ENCODE assay signal across 22 cellular contexts in the genomic region with DNA sequence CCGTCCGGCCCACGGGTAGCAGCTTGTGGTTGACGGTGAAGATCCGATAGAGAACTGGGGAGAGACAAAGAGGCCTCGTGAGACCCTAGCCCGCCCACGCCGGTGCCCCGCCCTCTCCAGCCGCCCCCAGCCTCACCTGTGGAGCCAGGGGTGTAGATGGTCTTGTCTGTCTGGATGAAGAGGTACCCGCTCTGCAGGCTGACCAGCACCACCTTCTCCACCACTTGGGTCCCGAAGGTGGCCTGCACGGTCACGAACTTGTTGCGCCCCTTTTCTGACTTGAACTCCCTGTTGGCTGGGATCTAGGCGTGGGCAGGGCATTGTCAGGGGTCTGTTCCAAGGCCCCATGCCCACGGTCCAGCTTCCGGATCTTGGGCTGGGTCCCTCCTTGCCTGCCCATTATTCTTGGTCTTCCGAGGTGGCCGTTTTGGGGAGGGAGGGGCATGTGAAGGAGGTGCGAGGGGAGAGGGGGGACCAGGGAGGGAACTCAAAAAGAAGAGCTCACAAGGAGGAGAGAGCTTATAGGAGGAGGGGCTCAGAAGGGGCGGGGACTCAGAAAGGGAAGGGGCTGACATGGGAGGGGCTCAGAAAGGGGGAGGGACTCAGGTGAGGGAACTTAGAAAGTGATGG. TPM values are rescaled to one million over a fixed set of nuclear protein-coding genes. Genes with fewer than 3 reads are reported as not detected.
DNase-seq lines count a peak whose midpoint lies in the region; ATAC-seq, FAIRE-seq and TF ChIP-seq lines count a peak whose summit lies in the region.
"Had no signal": no experiment of that assay in that cellular context is flagged by ENCODE, and none has a peak within 500 bp of the region (broad histone marks: within the 10 kb centered on the region; RNA-seq: fewer than 3 reads in every experiment).

No MANE protein-coding gene starts in this region.

- no peaks in the 10 kb centered on the region for H3K79me2 ChIP-seq in K562 (ENCODE audit: control insufficient read depth, insufficient read depth, low read length)

- TF ChIP-seq EP300 in K562 (IDR thresholded peaks at IDR 0.05; ENCODE audit: low read length): no peak
- TF ChIP-seq EP300 in transverse colon (IDR thresholded peaks at IDR 0.05; ENCODE audit: low read depth): no peak

- H3K36me3 ChIP-seq in K562 (ENCODE audit: control insufficient read depth, insufficient read depth, low read length) (no peaks in the 10 kb centered on the region), lower lobe of right lung (peaks cover 24% of the 10 kb centered on the region), transverse colon (no peaks in the 10 kb centered on the region)
- H3K36me3 ChIP-seq: esophagus squamous epithelium had no signal

- TF ChIP-seq CTCF in K562 (IDR thresholded peaks at IDR 0.05 in 2 of 3, conservative IDR thresholded peaks at IDR 0.05 in 1 of 3; ENCODE audit: insufficient read depth in 2 of 3, low read depth in 1 of 3, low read length in 3 of 3) (no peak), lower lobe of right lung (IDR thresholded peaks at IDR 0.05) (no peak), transverse colon (IDR thresholded peaks at IDR 0.05) (no peak)

- no peak overlapping the region for H3K27ac Mint-ChIP-seq in activated CD8-positive, alpha-beta memory T cell treated with anti-CD3 and anti-CD28 coated beads, Interleukin-2, amount 10 ng/mL, durations not matched to agents 7 days and 5 days
- H3K27ac Mint-ChIP-seq: nephron, T-cell had no signal

- H3K4me2 ChIP-seq in K562 (ENCODE audit: insufficient read depth, low read length): peak overlapping the region; percentile 77

- POLR2A ChIA-PET in K562 (lab: Yijun Ruan, JAX): interaction anchor here (0.6 to 0.7 kb wide), 3 partner anchors 19 to 523 kb away, joined by 3 to 4 read pairs (median 3); partner anchors contain the start of gene GPR108

- no peak for TF ChIP-seq POLR2A in K562 (conservative IDR thresholded peaks at IDR 0.05)
- no peak for TF ChIP-seq POLR2A in transverse colon (IDR thresholded peaks at IDR 0.05)

- CTCF ChIA-PET in activated CD8-positive, alpha-beta memory T cell treated with anti-CD3 and anti-CD28 coated beads, Interleukin-2, amount 10 ng/mL, durations not matched to agents 7 days and 5 days (lab: Charles Lee): interaction anchor here (0.6 kb wide), 1 partner anchor 351 kb away, joined by 6 read pairs; no protein-coding TSS in a partner anchor
- CTCF ChIA-PET in K562 (lab: Yijun Ruan, JAX; ENCODE audit: low intra/inter-chr PET ratio): interaction anchor here (1.0 kb wide), 1 partner anchor 145 kb away, joined by 3 read pairs; no protein-coding TSS in a partner anchor

- peak; percentile 9 for ATAC-seq in activated CD8-positive, alpha-beta memory T cell treated with anti-CD3 and anti-CD28 coated beads, Interleukin-2, amount 10 ng/mL, durations not matched to agents 7 days and 5 days
- no peak; the same call in 1 of the 3 replicates for ATAC-seq in K562
- no peak for ATAC-seq in lower lobe of right lung

- no peak for FAIRE-seq in K562 (lab: Jason Lieb, UNC)

- DNase-seq in activated CD8-positive, alpha-beta memory T cell treated with anti-CD3 and anti-CD28 coated beads, Interleukin-2, amount 10 ng/mL, durations not matched to agents 7 days and 5 days: no peak
- no peak for DNase-seq in activated CD8-positive, alpha-beta memory T cell treated with anti-CD3 and anti-CD28 coated beads for 24 hours
- DNase-seq in K562 (ENCODE audit: extremely low read depth in 1 of 4, low spot score in 3 of 4) (peak in 2 of 4 experiments; percentile 20 to 24), lower lobe of right lung (no peak), transverse colon (no peak), G401 (ENCODE audit: low spot score) (no peak)
- DNase-seq: DMS153; esophagus squamous epithelium; GOT3; KBM-7; NCI-H2081; NCI-H524; stimulated activated CD4-positive, alpha-beta T cell treated with anti-CD3 and anti-CD28 coated beads, Interleukin-12 subunit alpha, Interleukin-12 subunit beta, amount 100 ng/mL, for 4 hours had no signal

- peak overlapping the region in 1 of 2 experiments; percentile 75; a peak in 3 of 4 replicates for H3K9ac ChIP-seq in K562 (ENCODE audit: insufficient read depth in 1 of 2, low read depth in 2 of 2, low read length in 2 of 2)

- H3K9me3 Mint-ChIP-seq in activated CD8-positive, alpha-beta memory T cell treated with anti-CD3 and anti-CD28 coated beads, Interleukin-2, amount 10 ng/mL, durations not matched to agents 7 days and 5 days (ENCODE audit: low read depth): peaks cover 6% of the 10 kb centered on the region
- H3K9me3 Mint-ChIP-seq: activated CD4-positive, alpha-beta memory T cell treated with anti-CD3 and anti-CD28 coated beads for 36 hours; T-cell had no signal

- H3K4me3 Mint-ChIP-seq in activated CD8-positive, alpha-beta memory T cell treated with anti-CD3 and anti-CD28 coated beads, Interleukin-2, amount 10 ng/mL, durations not matched to agents 7 days and 5 days: no peak overlapping the region
- H3K4me3 Mint-ChIP-seq: activated CD4-positive, alpha-beta memory T cell treated with anti-CD3 and anti-CD28 coated beads for 36 hours; activated T-helper 1 cell treated with anti-CD3 and anti-CD28 coated beads, Interleukin-12 subunit alpha, Interleukin-12 subunit beta, Interleukin-2, Interleukin-4 antibody, amounts not matched to agents 30 ng/mL and 10 ng/mL and 1 ng/mL, durations not matched to agents 14 hours and 24 hours and 36 hours; nephron; T-cell had no signal

- peaks cover 35% of the 10 kb centered on the region for H3K4me1 Mint-ChIP-seq in activated CD8-positive, alpha-beta memory T cell treated with anti-CD3 and anti-CD28 coated beads, Interleukin-2, amount 10 ng/mL, durations not matched to agents 7 days and 5 days

- intact Hi-C loops in K562 (cut with micrococcal nuclease) (loop anchor here (2.0 kb wide), 1 partner anchor 19 kb away; the partner anchor contains the start of gene GPR108), lower lobe of right lung (cut with DNase I) (no loop called here), transverse colon (cut with DNase I; ENCODE audit: low total_unique reads) (no loop called here)

- WGBS in K562 (ENCODE audit: insufficient coverage, low coverage, missing lambda C conversion rate): 11% methylated on average over 19 of the region's 23 CpGs
- 78% methylated on average over 23 of the region's 23 CpGs; no CpG with 5 or more reads in 1 of the 2 donors for WGBS in transverse colon (ENCODE audit: low coverage in 1 of 2), 2 donors

- in situ Hi-C loops in K562 (cut with MboI) (no loop called here), transverse colon (cut with MboI; ENCODE audit: low pct_ligation_motif_present in 1 of 4, low pct_unique_long_range_greater_than_20kb in 1 of 4, low sequenced_read_pairs in 3 of 4) (loop anchor here in 1 of 4 donors (25.0 kb wide), 1 partner anchor 144 kb away; no protein-coding TSS in a partner anchor), G401 (cut with HindIII; ENCODE audit: low sequenced_read_pairs) (no loop called here)

- no peak for TF ChIP-seq RAD21 in K562 (CRISPR knock-in tag; conservative IDR thresholded peaks at IDR 0.05 in 1 of 2, IDR thresholded peaks at IDR 0.05 in 1 of 2)

- no TSS peak for BruUV-seq in K562 (replicated peaks; lab: Mats Ljungman, UMichigan)

- no peaks in the 10 kb centered on the region for H4K20me1 ChIP-seq in K562 (replicated peaks; ENCODE audit: control insufficient read depth, insufficient read depth, low read length)

- H3K9me3 ChIP-seq in K562 (replicated peaks; ENCODE audit: control insufficient read depth, insufficient read depth, low read depth, low read length) (no peaks in the 10 kb centered on the region), lower lobe of right lung (no peaks in the 10 kb centered on the region), transverse colon (no peaks in the 10 kb centered on the region)
- H3K9me3 ChIP-seq: esophagus squamous epithelium, psoas muscle, upper lobe of left lung had no signal

- H3K27me3 Mint-ChIP-seq in activated CD8-positive, alpha-beta memory T cell treated with anti-CD3 and anti-CD28 coated beads, Interleukin-2, amount 10 ng/mL, durations not matched to agents 7 days and 5 days: peaks cover 2% of the 10 kb centered on the region
- H3K27me3 Mint-ChIP-seq: T-cell had no signal

- H3K36me3 Mint-ChIP-seq in activated CD8-positive, alpha-beta memory T cell treated with anti-CD3 and anti-CD28 coated beads, Interleukin-2, amount 10 ng/mL, durations not matched to agents 7 days and 5 days: no peaks in the 10 kb centered on the region
- H3K36me3 Mint-ChIP-seq: activated CD4-positive, alpha-beta memory T cell treated with anti-CD3 and anti-CD28 coated beads for 36 hours; T-cell had no signal

- peak overlapping the region; percentile 37 for H3K4me3 ChIP-seq in K562
- peak overlapping the region; percentile 27 for H3K4me3 ChIP-seq in lower lobe of right lung
- no peak overlapping the region for H3K4me3 ChIP-seq in transverse colon

- H2AFZ ChIP-seq in K562 (ENCODE audit: low read depth, low read length): peak overlapping the region; percentile 96

- H3K27ac ChIP-seq in K562 (ENCODE audit: extremely low read depth, low read depth, low read length): peak overlapping the region; percentile 55; the same call in 1 of the 3 replicates
- no peak overlapping the region for H3K27ac ChIP-seq in lower lobe of right lung
- no peak overlapping the region for H3K27ac ChIP-seq in transverse colon
- H3K27ac ChIP-seq: psoas muscle, VCaP had no signal

- H3K27me3 ChIP-seq in K562 (ENCODE audit: control insufficient read depth in 2 of 2, insufficient read depth in 2 of 2, low read length in 2 of 2) (no peaks in the 10 kb centered on the region), lower lobe of right lung (ENCODE audit: low read depth) (no peaks in the 10 kb centered on the region), transverse colon (no peaks in the 10 kb centered on the region)
- H3K27me3 ChIP-seq: upper lobe of left lung had no signal

- H3K4me1 ChIP-seq in K562 (replicated peaks in 1 of 2; ENCODE audit: control insufficient read depth in 2 of 2, insufficient read depth in 2 of 2, low read length in 2 of 2) (peaks cover 36 to 38% of the 10 kb centered on the region in 2 experiments), lower lobe of right lung (peaks cover 30% of the 10 kb centered on the region), transverse colon (peaks cover 0 to 13% (median 0%) of the 10 kb centered on the region in 4 donors)
- H3K4me1 ChIP-seq: psoas muscle had no signal

- no peaks in the 10 kb centered on the region for H3K9me1 ChIP-seq in K562 (ENCODE audit: control insufficient read depth, insufficient read depth, low read length)

RNA-seq across cellular contexts. Expression of gene C3, which starts 2.2 kb away (rescaled TPM):
- 1 to 10 TPM in 1 of 2 experiments, under 1 TPM in 1; 0.67 to 1.0 TPM for total RNA-seq in activated CD8-positive, alpha-beta memory T cell treated with anti-CD3 and anti-CD28 coated beads, Interleukin-2, amount 10 ng/mL, durations not matched to agents 7 days and 5 days
- total RNA-seq in K562 (2011; cell fraction: chromatin; rRNA removed; ENCODE audit: low replicate concordance): 19.5 and 33.3 TPM in 2 replicates
- total RNA-seq in K562 (2011; cell fraction: nucleolus; rRNA removed): 14.5 and 17.5 TPM in 2 replicates
- total RNA-seq in K562 (2011; cell fraction: nucleoplasm; rRNA removed): 15.2 and 15.6 TPM in 2 replicates
- total RNA-seq in K562 (2014; rRNA removed) (0.59 and 2.0 TPM in 2 replicates), K562 (2014; rRNA removed; fragmentation: Illumina TruSeq; extraction: Trizol) (1.1 and 1.5 TPM in 2 replicates), K562 (2015; rRNA removed; fragmentation: Illumina TruSeq; extraction: Trizol) (2.1 and 2.2 TPM in 2 replicates), K562 (2021) (8.0 and 10.6 TPM in 2 replicates), lower lobe of right lung (1,321 TPM), transverse colon (100 to 1,000 TPM in 3 of 4 donors, 10 to 100 TPM in 1; 50.1 to 351 (median 194) TPM)
- polyA plus RNA-seq in K562 (2011; rRNA removed) (9.1 and 40.9 TPM in 2 replicates), K562 (2014; fragmentation: Illumina TruSeq; extraction: Trizol) (2.4 and 4.3 TPM in 2 replicates), K562 (2014; fragmentation: Nextera tagmentation; extraction: Ambion mirVana) (1 to 10 TPM; 1.2 to 2.2 TPM), K562 (2014; rRNA removed) (2.5 and 5.4 TPM in 2 replicates)
- polyA plus RNA-seq in K562 (2011; cell fraction: cytosol; rRNA removed): 9.2 and 36.7 TPM in 2 replicates
- polyA plus RNA-seq in K562 (2011; cell fraction: nucleus; rRNA removed): 23.7 and 50.5 TPM in 2 replicates
- polyA plus RNA-seq in K562 (2012): 7.4 and 20.1 TPM in 2 replicates
- polyA minus RNA-seq in K562 (2011; rRNA and poly(A)+ RNA removed): 6.5 and 24.5 TPM in 2 replicates
- 23.9 and 64.6 TPM in 2 replicates for polyA minus RNA-seq in K562 (2011; cell fraction: cytosol; rRNA and poly(A)+ RNA removed)
- polyA minus RNA-seq in K562 (2011; cell fraction: nucleus; rRNA and poly(A)+ RNA removed): 16.2 and 39.1 TPM in 2 replicates
- 2.1 and 2.3 TPM in 2 replicates for total RNA-seq in G401 (2014; rRNA removed; shearing (Covaris generic))

RNA-seq across cellular contexts. Expression of gene GPR108, which starts 19.2 kb away (rescaled TPM):
- 100 to 1,000 TPM in 1 of 2 experiments, 10 to 100 TPM in 1; 77.2 to 100 TPM for total RNA-seq in activated CD8-positive, alpha-beta memory T cell treated with anti-CD3 and anti-CD28 coated beads, Interleukin-2, amount 10 ng/mL, durations not matched to agents 7 days and 5 days
- total RNA-seq in K562 (2011; cell fraction: chromatin; rRNA removed; ENCODE audit: low replicate concordance): 45.9 and 112 TPM in 2 replicates
- total RNA-seq in K562 (2011; cell fraction: nucleolus; rRNA removed): 96.6 and 107 TPM in 2 replicates
- total RNA-seq in K562 (2011; cell fraction: nucleoplasm; rRNA removed): 72.1 and 74.9 TPM in 2 replicates
- total RNA-seq in K562 (2014; rRNA removed): 23.8 and 33.5 TPM in 2 replicates
- total RNA-seq in K562 (2014; rRNA removed; fragmentation: Illumina TruSeq; extraction: Trizol): 12.3 and 16.4 TPM in 2 replicates
- 21.9 and 24.4 TPM in 2 replicates for total RNA-seq in K562 (2015; rRNA removed; fragmentation: Illumina TruSeq; extraction: Trizol)
- 31.1 and 33.1 TPM in 2 replicates for total RNA-seq in K562 (2021)
- polyA plus RNA-seq in K562 (2011; rRNA removed): 29.8 and 46.5 TPM in 2 replicates
- 43.8 and 51.1 TPM in 2 replicates for polyA plus RNA-seq in K562 (2011; cell fraction: cytosol; rRNA removed)
- 180 and 195 TPM in 2 replicates for polyA plus RNA-seq in K562 (2011; cell fraction: nucleus; rRNA removed)
- 29.9 and 65.7 TPM in 2 replicates for polyA plus RNA-seq in K562 (2012)
- polyA plus RNA-seq in K562 (2014; fragmentation: Illumina TruSeq; extraction: Trizol): 32.3 and 33.2 TPM in 2 replicates
- polyA plus RNA-seq in K562 (2014; fragmentation: Nextera tagmentation; extraction: Ambion mirVana): 1 to 10 TPM; 2.4 to 6.1 TPM
- 32.9 and 36.4 TPM in 2 replicates for polyA plus RNA-seq in K562 (2014; rRNA removed)
- polyA minus RNA-seq in K562 (2011; rRNA and poly(A)+ RNA removed): 22.3 and 35.9 TPM in 2 replicates
- 21.0 and 22.6 TPM in 2 replicates for polyA minus RNA-seq in K562 (2011; cell fraction: cytosol; rRNA and poly(A)+ RNA removed)
- 18.7 and 34.9 TPM in 2 replicates for polyA minus RNA-seq in K562 (2011; cell fraction: nucleus; rRNA and poly(A)+ RNA removed)
- total RNA-seq in lower lobe of right lung: 87.0 TPM
- total RNA-seq in transverse colon: 100 to 1,000 TPM in 2 of 4 donors, 10 to 100 TPM in 2; 38.0 to 118 (median 90.6) TPM
- 27.5 and 34.7 TPM in 2 replicates for total RNA-seq in G401 (2014; rRNA removed; shearing (Covaris generic))

RNA-seq across cellular contexts. Expression of gene TRIP10, which starts 21.3 kb away (rescaled TPM):
- total RNA-seq in activated CD8-positive, alpha-beta memory T cell treated with anti-CD3 and anti-CD28 coated beads, Interleukin-2, amount 10 ng/mL, durations not matched to agents 7 days and 5 days: 10 to 100 TPM; 13.7 to 22.2 TPM
- 67.3 and 119 TPM in 2 replicates for total RNA-seq in K562 (2011; cell fraction: chromatin; rRNA removed; ENCODE audit: low replicate concordance)
- 65.3 and 66.5 TPM in 2 replicates for total RNA-seq in K562 (2011; cell fraction: nucleolus; rRNA removed)
- 53.5 and 66.7 TPM in 2 replicates for total RNA-seq in K562 (2011; cell fraction: nucleoplasm; rRNA removed)
- total RNA-seq in K562 (2014; rRNA removed) (57.4 and 61.8 TPM in 2 replicates), K562 (2014; rRNA removed; fragmentation: Illumina TruSeq; extraction: Trizol) (23.6 and 29.4 TPM in 2 replicates), K562 (2015; rRNA removed; fragmentation: Illumina TruSeq; extraction: Trizol) (34.6 and 36.1 TPM in 2 replicates), K562 (2021) (59.1 and 63.2 TPM in 2 replicates), lower lobe of right lung (65.8 TPM), transverse colon (100 to 1,000 TPM in 1 of 4 donors, 10 to 100 TPM in 3; 55.5 to 227 (median 78.8) TPM)
- polyA plus RNA-seq in K562 (2011; rRNA removed) (29.1 and 39.3 TPM in 2 replicates), K562 (2014; fragmentation: Illumina TruSeq; extraction: Trizol) (56.2 and 56.7 TPM in 2 replicates), K562 (2014; fragmentation: Nextera tagmentation; extraction: Ambion mirVana) (1 to 10 TPM; 1.2 to 2.7 TPM), K562 (2014; rRNA removed) (66.6 and 66.8 TPM in 2 replicates)
- 22.8 and 30.6 TPM in 2 replicates for polyA plus RNA-seq in K562 (2011; cell fraction: cytosol; rRNA removed)
- polyA plus RNA-seq in K562 (2011; cell fraction: nucleus; rRNA removed): 113 and 133 TPM in 2 replicates
- polyA plus RNA-seq in K562 (2012): 47.5 and 50.8 TPM in 2 replicates
- polyA minus RNA-seq in K562 (2011; rRNA and poly(A)+ RNA removed): 17.1 and 20.3 TPM in 2 replicates
- 18.3 and 21.0 TPM in 2 replicates for polyA minus RNA-seq in K562 (2011; cell fraction: cytosol; rRNA and poly(A)+ RNA removed)
- polyA minus RNA-seq in K562 (2011; cell fraction: nucleus; rRNA and poly(A)+ RNA removed): 21.3 and 30.1 TPM in 2 replicates
- total RNA-seq in G401 (2014; rRNA removed; shearing (Covaris generic)): 74.8 and 108 TPM in 2 replicates

RNA-seq across cellular contexts. Expression of gene TNFSF14, which starts 48.3 kb away (rescaled TPM):
- total RNA-seq in activated CD8-positive, alpha-beta memory T cell treated with anti-CD3 and anti-CD28 coated beads, Interleukin-2, amount 10 ng/mL, durations not matched to agents 7 days and 5 days: 10 to 100 TPM; 31.1 to 55.9 TPM
- total RNA-seq in K562 (2011; cell fraction: chromatin; rRNA removed; ENCODE audit: low replicate concordance): 0.26 and 0.42 TPM in 2 replicates
- 0.39 and 0.50 TPM in 2 replicates for total RNA-seq in K562 (2011; cell fraction: nucleolus; rRNA removed)
- 0.15 and 0.76 TPM in 2 replicates for total RNA-seq in K562 (2011; cell fraction: nucleoplasm; rRNA removed)
- 0.08 TPM in 1 of 2 replicates, not detected in the other for total RNA-seq in K562 (2014; rRNA removed)
- 0.04 and 0.06 TPM in 2 replicates for total RNA-seq in K562 (2014; rRNA removed; fragmentation: Illumina TruSeq; extraction: Trizol)
- total RNA-seq in K562 (2015; rRNA removed; fragmentation: Illumina TruSeq; extraction: Trizol): 0.04 and 0.07 TPM in 2 replicates
- total RNA-seq in K562 (2021): 0.20 and 0.42 TPM in 2 replicates
- 0.32 and 0.38 TPM in 2 replicates for polyA plus RNA-seq in K562 (2011; rRNA removed)
- polyA plus RNA-seq in K562 (2011; cell fraction: cytosol; rRNA removed): 0.55 and 0.59 TPM in 2 replicates
- polyA plus RNA-seq in K562 (2011; cell fraction: nucleus; rRNA removed): 0.27 and 0.34 TPM in 2 replicates
- polyA plus RNA-seq in K562 (2012): 0.20 and 0.26 TPM in 2 replicates
- 0.12 and 0.15 TPM in 2 replicates for polyA plus RNA-seq in K562 (2014; fragmentation: Illumina TruSeq; extraction: Trizol)
- under 1 TPM; 0.01 to 0.04 TPM for polyA plus RNA-seq in K562 (2014; fragmentation: Nextera tagmentation; extraction: Ambion mirVana)
- polyA plus RNA-seq in K562 (2014; rRNA removed): not detected in 2 replicates
- polyA minus RNA-seq in K562 (2011; rRNA and poly(A)+ RNA removed): 0.74 and 0.87 TPM in 2 replicates
- polyA minus RNA-seq in K562 (2011; cell fraction: cytosol; rRNA and poly(A)+ RNA removed): 0.29 TPM in 1 of 2 replicates, not detected in the other
- polyA minus RNA-seq in K562 (2011; cell fraction: nucleus; rRNA and poly(A)+ RNA removed): 0.11 and 0.13 TPM in 2 replicates
- total RNA-seq in lower lobe of right lung: 3.3 TPM
- total RNA-seq in transverse colon: under 1 TPM in 2 of 4 donors, not detected in 2; 0.27 to 0.48 TPM
- total RNA-seq in G401 (2014; rRNA removed; shearing (Covaris generic)): not detected in 2 replicates
- total RNA-seq: A172 had no signal

RNA-seq across cellular contexts. Expression of gene SH2D3A, which starts 49.0 kb away (rescaled TPM):
- 10 to 100 TPM; 13.8 to 22.3 TPM for total RNA-seq in activated CD8-positive, alpha-beta memory T cell treated with anti-CD3 and anti-CD28 coated beads, Interleukin-2, amount 10 ng/mL, durations not matched to agents 7 days and 5 days
- total RNA-seq in K562 (2011; cell fraction: chromatin; rRNA removed; ENCODE audit: low replicate concordance): 17.3 and 38.7 TPM in 2 replicates
- 28.7 and 29.6 TPM in 2 replicates for total RNA-seq in K562 (2011; cell fraction: nucleolus; rRNA removed)
- total RNA-seq in K562 (2011; cell fraction: nucleoplasm; rRNA removed): 21.3 and 22.0 TPM in 2 replicates
- total RNA-seq in K562 (2014; rRNA removed) (20.0 and 25.9 TPM in 2 replicates), K562 (2014; rRNA removed; fragmentation: Illumina TruSeq; extraction: Trizol) (3.0 and 4.8 TPM in 2 replicates), K562 (2015; rRNA removed; fragmentation: Illumina TruSeq; extraction: Trizol) (8.6 and 8.9 TPM in 2 replicates), K562 (2021) (19.4 and 26.3 TPM in 2 replicates), lower lobe of right lung (21.2 TPM), transverse colon (100 to 1,000 TPM in 1 of 4 donors, 10 to 100 TPM in 3; 41.4 to 127 (median 55.5) TPM)
- polyA plus RNA-seq in K562 (2011; rRNA removed) (8.7 and 13.4 TPM in 2 replicates), K562 (2014; fragmentation: Illumina TruSeq; extraction: Trizol) (9.6 and 17.7 TPM in 2 replicates), K562 (2014; fragmentation: Nextera tagmentation; extraction: Ambion mirVana) (under 1 TPM; 0.75 to 0.83 TPM), K562 (2014; rRNA removed) (19.8 and 24.8 TPM in 2 replicates)
- 12.2 and 22.2 TPM in 2 replicates for polyA plus RNA-seq in K562 (2011; cell fraction: cytosol; rRNA removed)
- 20.1 and 35.1 TPM in 2 replicates for polyA plus RNA-seq in K562 (2011; cell fraction: nucleus; rRNA removed)
- 10.3 and 10.8 TPM in 2 replicates for polyA plus RNA-seq in K562 (2012)
- polyA minus RNA-seq in K562 (2011; rRNA and poly(A)+ RNA removed): 3.0 and 4.7 TPM in 2 replicates
- polyA minus RNA-seq in K562 (2011; cell fraction: cytosol; rRNA and poly(A)+ RNA removed): 8.7 and 11.1 TPM in 2 replicates
- 17.0 and 18.8 TPM in 2 replicates for polyA minus RNA-seq in K562 (2011; cell fraction: nucleus; rRNA and poly(A)+ RNA removed)
- 12.2 and 16.1 TPM in 2 replicates for total RNA-seq in G401 (2014; rRNA removed; shearing (Covaris generic))
- total RNA-seq: A172, Right ventricle myocardium superior had no signal

Comparison
In these comparisons a context has a peak if more than half of its experiments do, and no peak if none do; other contexts are left out.
1. H3K4me3 ChIP-seq: peak in K562 (single experiment) and lower lobe of right lung (single experiment); none in transverse colon (0 of 4).